Comparison of ENCODE assay signal across 23 cellular contexts in genomic region chr4:175385797-175386196, GRCh38.
DNase-seq lines count a peak whose midpoint lies in the region; ATAC-seq and TF ChIP-seq lines count a peak whose summit lies in the region.
"Had no signal": no experiment of that assay in that cellular context is flagged by ENCODE, and none has a peak within 500 bp of the region (broad histone marks: within the 10 kb centered on the region; RNA-seq: fewer than 3 reads in every experiment).

No MANE protein-coding gene starts in this region.

- peak overlapping the region; percentile 92 for H3K27ac ChIP-seq in OCI-LY1 (ENCODE audit: low read depth, low read length, poor library complexity, severe bottlenecking)
- H3K27ac ChIP-seq: BLaER1 treated with 17β-estradiol and CSF1 and Interleukin-3, amounts not matched to agents 10 nM and 100 nM; SK-N-MC had no signal

- H3K79me2 ChIP-seq in OCI-LY1 (ENCODE audit: insufficient read depth, low read length) = no peaks in the 10 kb centered on the region

- TF ChIP-seq CTCF in AG10803 (conservative IDR thresholded peaks at IDR 0.05; ENCODE audit: low read length) (no peak), OCI-LY1 (IDR thresholded peaks at IDR 0.05; ENCODE audit: low read length) (no peak), epithelial cell of esophagus (IDR thresholded peaks at IDR 0.05; ENCODE audit: insufficient read depth, low read depth, low read length, missing control alignments) (no peak)

- DNase-seq in AG10803 (ENCODE audit: low read depth) (peak; percentile 3), epithelial cell of esophagus (ENCODE audit: low read depth) (peak; percentile 10), memory B cell (ENCODE audit: low spot score in 2 of 2) (no peak), NAMALWA (ENCODE audit: low spot score) (no peak), NCI-H2107 treated with DMSO at 0.1 percent for 48 hours (lab: John Stamatoyannopoulos, UW; ENCODE audit: unreplicated experiment) (no peak), COR-L47 (lab: John Stamatoyannopoulos, UW) (no peak)
- DNase-seq: AML-193; CD4-positive, alpha-beta T cell; DMS53; H9; KBM-7; NCI-H1092 treated with DMSO at 0.1 percent for 48 hours; NCI-H1436; NCI-H187 treated with DMSO at 0.1 percent for 48 hours; NCI-H446; NCI-H524 treated with DMSO at 0.1 percent for 48 hours; OCI-M1; Peyer's patch; SHP77 treated with DMSO at 0.1 percent for 48 hours; SW 1271 had no signal

- peak overlapping the region; percentile 63; the same call in 1 of the 2 replicates for H3K4me2 ChIP-seq in OCI-LY1 (ENCODE audit: low read length)

- H3K4me3 ChIP-seq in AG10803 (ENCODE audit: low read length) (no peak overlapping the region), OCI-LY1 (ENCODE audit: low read depth, low read length, poor library complexity, severe bottlenecking) (no peak overlapping the region), epithelial cell of esophagus (ENCODE audit: low read length) (no peak overlapping the region)
- H3K4me3 ChIP-seq: BLaER1 treated with 17β-estradiol and CSF1 and Interleukin-3, amounts not matched to agents 10 nM and 100 nM; Peyer's patch; SK-N-MC had no signal

- H3K27me3 Mint-ChIP-seq in memory B cell = no peaks in the 10 kb centered on the region
- H3K27me3 Mint-ChIP-seq: CD4-positive, alpha-beta T cell had no signal

- no peaks in the 10 kb centered on the region for H3K27me3 ChIP-seq in OCI-LY1 (ENCODE audit: insufficient read depth, low read length)
- H3K27me3 ChIP-seq: BLaER1 treated with 17β-estradiol and CSF1 and Interleukin-3, amounts not matched to agents 10 nM and 100 nM; Peyer's patch had no signal

- H3K36me3 Mint-ChIP-seq in memory B cell = peaks cover 2% of the 10 kb centered on the region

- H3F3A ChIP-seq in OCI-LY1 (ENCODE audit: insufficient read depth, low read length) = no peaks in the 10 kb centered on the region

- no peak for ATAC-seq in memory B cell (ENCODE audit: low read depth)

- no peak overlapping the region for H3K4me3 Mint-ChIP-seq in memory B cell
- H3K4me3 Mint-ChIP-seq: CD4-positive, alpha-beta T cell; H9 had no signal

- H3K4me1 Mint-ChIP-seq in memory B cell = peaks cover 16% of the 10 kb centered on the region

- no peaks in the 10 kb centered on the region for H4K20me1 ChIP-seq in OCI-LY1 (ENCODE audit: insufficient read depth, low read length)
- H4K20me1 ChIP-seq: BLaER1 treated with 17β-estradiol and CSF1 and Interleukin-3, amounts not matched to agents 10 nM and 100 nM had no signal

- no peaks in the 10 kb centered on the region for H3K9me2 ChIP-seq in OCI-LY1 (ENCODE audit: low read depth, low read length)

- H3K9me3 Mint-ChIP-seq in memory B cell = peaks cover 2% of the 10 kb centered on the region
- H3K9me3 Mint-ChIP-seq: H9 had no signal

- H3K9ac ChIP-seq in OCI-LY1 (ENCODE audit: low read length) = peak overlapping the region; percentile 54; the same call in 1 of the 2 replicates
- H3K9ac ChIP-seq: BLaER1 treated with 17β-estradiol and CSF1 and Interleukin-3, amounts not matched to agents 10 nM and 100 nM had no signal

- H3K4me1 ChIP-seq in OCI-LY1 (ENCODE audit: insufficient read depth, low read length, severe bottlenecking) = peaks cover 39% of the 10 kb centered on the region
- H3K4me1 ChIP-seq: Peyer's patch had no signal

- H3K9me3 ChIP-seq in OCI-LY1 (ENCODE audit: low read length) = no peaks in the 10 kb centered on the region

- H3K27ac Mint-ChIP-seq in memory B cell = peak overlapping the region; percentile 72
- H3K27ac Mint-ChIP-seq: CD4-positive, alpha-beta T cell; H9 had no signal

- H3K36me3 ChIP-seq in OCI-LY1 (ENCODE audit: insufficient read depth, low read length) = no peaks in the 10 kb centered on the region
- H3K36me3 ChIP-seq: BLaER1 treated with 17β-estradiol and CSF1 and Interleukin-3, amounts not matched to agents 10 nM and 100 nM; Peyer's patch had no signal

- H2AFZ ChIP-seq in OCI-LY1 (ENCODE audit: low read length) = no peak overlapping the region

Comparison
In these comparisons a context has a peak if more than half of its experiments do, and no peak if none do; other contexts are left out.
1. DNase-seq: peak in AG10803 (single experiment) and epithelial cell of esophagus (single experiment); none in memory B cell (0 of 2), NAMALWA (single experiment), NCI-H2107 treated with DMSO at 0.1 percent for 48 hours (single experiment) and COR-L47 (single experiment).